ENCODE assay signal across 1 cellular context in genomic region chr7:23679898-23680416, GRCh38.
TF ChIP-seq lines count a peak whose summit lies in the region.

Gene FAM221A (plus strand): TSS chr7:23680199. CDS start chr7:23680219, 20 bp downstream.

TF ChIP-seq in WTC11, 78 proteins besides CTCF, POLR2A, EP300 and RAD21 (continued from another document):
- TF ChIP-seq CDX4 (CRISPR knock-in tag; IDR thresholded peaks at IDR 0.05; ENCODE audit: borderline replicate concordance) (no peak), ELF4 (CRISPR knock-in tag; IDR thresholded peaks at IDR 0.05; ENCODE audit: low read depth) (0 out of 2 replicates have a peak, but pooled peaks have one; percentile 60), GABPB1 (CRISPR knock-in tag; IDR thresholded peaks at IDR 0.05) (no peak), ZNF121 (CRISPR knock-in tag; IDR thresholded peaks at IDR 0.05) (no peak), ESRRA (CRISPR knock-in tag; IDR thresholded peaks at IDR 0.05; ENCODE audit: borderline replicate concordance) (peak; percentile 85), CREM (CRISPR knock-in tag; IDR thresholded peaks at IDR 0.05) (peak; percentile 75; the same call in 1 of the 2 replicates), ARID4B (CRISPR knock-in tag; IDR thresholded peaks at IDR 0.05; ENCODE audit: borderline replicate concordance) (peak; percentile 91; the same call in 1 of the 2 replicates), ZNF219 (CRISPR knock-in tag; IDR thresholded peaks at IDR 0.05; ENCODE audit: borderline replicate concordance) (peak; percentile 78; the same call in 1 of the 2 replicates), SP1 (CRISPR knock-in tag; conservative IDR thresholded peaks at IDR 0.05) (peak; percentile 66), ZNF671 (CRISPR knock-in tag; IDR thresholded peaks at IDR 0.05) (no peak), NFATC4 (CRISPR knock-in tag; IDR thresholded peaks at IDR 0.05) (no peak), E2F1 (CRISPR knock-in tag; IDR thresholded peaks at IDR 0.05) (peak; percentile 97), ZBTB21 (CRISPR knock-in tag; IDR thresholded peaks at IDR 0.05; ENCODE audit: borderline replicate concordance) (peak; percentile 88), OVOL2 (CRISPR knock-in tag; IDR thresholded peaks at IDR 0.05; ENCODE audit: borderline replicate concordance) (no peak), ZNF416 (CRISPR knock-in tag; IDR thresholded peaks at IDR 0.05) (no peak), ZNF396 (CRISPR knock-in tag; IDR thresholded peaks at IDR 0.05; ENCODE audit: borderline replicate concordance) (no peak), ZNF263 (CRISPR knock-in tag; IDR thresholded peaks at IDR 0.05; ENCODE audit: low read depth) (peak; percentile 47; the same call in 1 of the 2 replicates), JAZF1 (CRISPR knock-in tag; IDR thresholded peaks at IDR 0.05) (no peak), GTF2I (CRISPR knock-in tag; conservative IDR thresholded peaks at IDR 0.05) (no peak), ZMAT4 (CRISPR knock-in tag; IDR thresholded peaks at IDR 0.05) (no peak), SOX15 (CRISPR knock-in tag; IDR thresholded peaks at IDR 0.05) (no peak), KAT7 (CRISPR knock-in tag; IDR thresholded peaks at IDR 0.05; ENCODE audit: borderline replicate concordance) (0 out of 2 replicates have a peak, but pooled peaks have one; percentile 33), SMAD3 (CRISPR knock-in tag; IDR thresholded peaks at IDR 0.05; ENCODE audit: borderline replicate concordance) (peak; percentile 95), FOXP1 (CRISPR knock-in tag; IDR thresholded peaks at IDR 0.05; ENCODE audit: borderline replicate concordance) (peak; percentile 96), MLX (CRISPR knock-in tag; IDR thresholded peaks at IDR 0.05) (no peak)
- TF ChIP-seq, protein P1, sequence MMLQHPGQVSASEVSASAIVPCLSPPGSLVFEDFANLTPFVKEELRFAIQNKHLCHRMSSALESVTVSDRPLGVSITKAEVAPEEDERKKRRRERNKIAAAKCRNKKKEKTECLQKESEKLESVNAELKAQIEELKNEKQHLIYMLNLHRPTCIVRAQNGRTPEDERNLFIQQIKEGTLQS (CRISPR knock-in tag; conservative IDR thresholded peaks at IDR 0.05), result 0 out of 2 replicates have a peak, but pooled peaks have one; percentile 17
- TF ChIP-seq, protein P2, sequence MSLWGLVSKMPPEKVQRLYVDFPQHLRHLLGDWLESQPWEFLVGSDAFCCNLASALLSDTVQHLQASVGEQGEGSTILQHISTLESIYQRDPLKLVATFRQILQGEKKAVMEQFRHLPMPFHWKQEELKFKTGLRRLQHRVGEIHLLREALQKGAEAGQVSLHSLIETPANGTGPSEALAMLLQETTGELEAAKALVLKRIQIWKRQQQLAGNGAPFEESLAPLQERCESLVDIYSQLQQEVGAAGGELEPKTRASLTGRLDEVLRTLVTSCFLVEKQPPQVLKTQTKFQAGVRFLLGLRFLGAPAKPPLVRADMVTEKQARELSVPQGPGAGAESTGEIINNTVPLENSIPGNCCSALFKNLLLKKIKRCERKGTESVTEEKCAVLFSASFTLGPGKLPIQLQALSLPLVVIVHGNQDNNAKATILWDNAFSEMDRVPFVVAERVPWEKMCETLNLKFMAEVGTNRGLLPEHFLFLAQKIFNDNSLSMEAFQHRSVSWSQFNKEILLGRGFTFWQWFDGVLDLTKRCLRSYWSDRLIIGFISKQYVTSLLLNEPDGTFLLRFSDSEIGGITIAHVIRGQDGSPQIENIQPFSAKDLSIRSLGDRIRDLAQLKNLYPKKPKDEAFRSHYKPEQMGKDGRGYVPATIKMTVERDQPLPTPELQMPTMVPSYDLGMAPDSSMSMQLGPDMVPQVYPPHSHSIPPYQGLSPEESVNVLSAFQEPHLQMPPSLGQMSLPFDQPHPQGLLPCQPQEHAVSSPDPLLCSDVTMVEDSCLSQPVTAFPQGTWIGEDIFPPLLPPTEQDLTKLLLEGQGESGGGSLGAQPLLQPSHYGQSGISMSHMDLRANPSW (CRISPR knock-in tag; conservative IDR thresholded peaks at IDR 0.05; ENCODE audit: low read depth), result no peak
- TF ChIP-seq, protein P3, sequence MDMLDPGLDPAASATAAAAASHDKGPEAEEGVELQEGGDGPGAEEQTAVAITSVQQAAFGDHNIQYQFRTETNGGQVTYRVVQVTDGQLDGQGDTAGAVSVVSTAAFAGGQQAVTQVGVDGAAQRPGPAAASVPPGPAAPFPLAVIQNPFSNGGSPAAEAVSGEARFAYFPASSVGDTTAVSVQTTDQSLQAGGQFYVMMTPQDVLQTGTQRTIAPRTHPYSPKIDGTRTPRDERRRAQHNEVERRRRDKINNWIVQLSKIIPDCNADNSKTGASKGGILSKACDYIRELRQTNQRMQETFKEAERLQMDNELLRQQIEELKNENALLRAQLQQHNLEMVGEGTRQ (CRISPR knock-in tag; IDR thresholded peaks at IDR 0.05), result peak; percentile 78
- TF ChIP-seq, protein P4, sequence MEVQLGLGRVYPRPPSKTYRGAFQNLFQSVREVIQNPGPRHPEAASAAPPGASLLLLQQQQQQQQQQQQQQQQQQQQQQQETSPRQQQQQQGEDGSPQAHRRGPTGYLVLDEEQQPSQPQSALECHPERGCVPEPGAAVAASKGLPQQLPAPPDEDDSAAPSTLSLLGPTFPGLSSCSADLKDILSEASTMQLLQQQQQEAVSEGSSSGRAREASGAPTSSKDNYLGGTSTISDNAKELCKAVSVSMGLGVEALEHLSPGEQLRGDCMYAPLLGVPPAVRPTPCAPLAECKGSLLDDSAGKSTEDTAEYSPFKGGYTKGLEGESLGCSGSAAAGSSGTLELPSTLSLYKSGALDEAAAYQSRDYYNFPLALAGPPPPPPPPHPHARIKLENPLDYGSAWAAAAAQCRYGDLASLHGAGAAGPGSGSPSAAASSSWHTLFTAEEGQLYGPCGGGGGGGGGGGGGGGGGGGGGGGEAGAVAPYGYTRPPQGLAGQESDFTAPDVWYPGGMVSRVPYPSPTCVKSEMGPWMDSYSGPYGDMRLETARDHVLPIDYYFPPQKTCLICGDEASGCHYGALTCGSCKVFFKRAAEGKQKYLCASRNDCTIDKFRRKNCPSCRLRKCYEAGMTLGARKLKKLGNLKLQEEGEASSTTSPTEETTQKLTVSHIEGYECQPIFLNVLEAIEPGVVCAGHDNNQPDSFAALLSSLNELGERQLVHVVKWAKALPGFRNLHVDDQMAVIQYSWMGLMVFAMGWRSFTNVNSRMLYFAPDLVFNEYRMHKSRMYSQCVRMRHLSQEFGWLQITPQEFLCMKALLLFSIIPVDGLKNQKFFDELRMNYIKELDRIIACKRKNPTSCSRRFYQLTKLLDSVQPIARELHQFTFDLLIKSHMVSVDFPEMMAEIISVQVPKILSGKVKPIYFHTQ (CRISPR knock-in tag; IDR thresholded peaks at IDR 0.05), result no peak
- TF ChIP-seq, protein P5, sequence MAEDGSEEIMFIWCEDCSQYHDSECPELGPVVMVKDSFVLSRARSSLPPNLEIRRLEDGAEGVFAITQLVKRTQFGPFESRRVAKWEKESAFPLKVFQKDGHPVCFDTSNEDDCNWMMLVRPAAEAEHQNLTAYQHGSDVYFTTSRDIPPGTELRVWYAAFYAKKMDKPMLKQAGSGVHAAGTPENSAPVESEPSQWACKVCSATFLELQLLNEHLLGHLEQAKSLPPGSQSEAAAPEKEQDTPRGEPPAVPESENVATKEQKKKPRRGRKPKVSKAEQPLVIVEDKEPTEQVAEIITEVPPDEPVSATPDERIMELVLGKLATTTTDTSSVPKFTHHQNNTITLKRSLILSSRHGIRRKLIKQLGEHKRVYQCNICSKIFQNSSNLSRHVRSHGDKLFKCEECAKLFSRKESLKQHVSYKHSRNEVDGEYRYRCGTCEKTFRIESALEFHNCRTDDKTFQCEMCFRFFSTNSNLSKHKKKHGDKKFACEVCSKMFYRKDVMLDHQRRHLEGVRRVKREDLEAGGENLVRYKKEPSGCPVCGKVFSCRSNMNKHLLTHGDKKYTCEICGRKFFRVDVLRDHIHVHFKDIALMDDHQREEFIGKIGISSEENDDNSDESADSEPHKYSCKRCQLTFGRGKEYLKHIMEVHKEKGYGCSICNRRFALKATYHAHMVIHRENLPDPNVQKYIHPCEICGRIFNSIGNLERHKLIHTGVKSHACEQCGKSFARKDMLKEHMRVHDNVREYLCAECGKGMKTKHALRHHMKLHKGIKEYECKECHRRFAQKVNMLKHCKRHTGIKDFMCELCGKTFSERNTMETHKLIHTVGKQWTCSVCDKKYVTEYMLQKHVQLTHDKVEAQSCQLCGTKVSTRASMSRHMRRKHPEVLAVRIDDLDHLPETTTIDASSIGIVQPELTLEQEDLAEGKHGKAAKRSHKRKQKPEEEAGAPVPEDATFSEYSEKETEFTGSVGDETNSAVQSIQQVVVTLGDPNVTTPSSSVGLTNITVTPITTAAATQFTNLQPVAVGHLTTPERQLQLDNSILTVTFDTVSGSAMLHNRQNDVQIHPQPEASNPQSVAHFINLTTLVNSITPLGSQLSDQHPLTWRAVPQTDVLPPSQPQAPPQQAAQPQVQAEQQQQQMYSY (CRISPR knock-in tag; IDR thresholded peaks at IDR 0.05), result peak; percentile 64
